20 cellular contexts compared by ENCODE assay signal in the genomic region with DNA sequence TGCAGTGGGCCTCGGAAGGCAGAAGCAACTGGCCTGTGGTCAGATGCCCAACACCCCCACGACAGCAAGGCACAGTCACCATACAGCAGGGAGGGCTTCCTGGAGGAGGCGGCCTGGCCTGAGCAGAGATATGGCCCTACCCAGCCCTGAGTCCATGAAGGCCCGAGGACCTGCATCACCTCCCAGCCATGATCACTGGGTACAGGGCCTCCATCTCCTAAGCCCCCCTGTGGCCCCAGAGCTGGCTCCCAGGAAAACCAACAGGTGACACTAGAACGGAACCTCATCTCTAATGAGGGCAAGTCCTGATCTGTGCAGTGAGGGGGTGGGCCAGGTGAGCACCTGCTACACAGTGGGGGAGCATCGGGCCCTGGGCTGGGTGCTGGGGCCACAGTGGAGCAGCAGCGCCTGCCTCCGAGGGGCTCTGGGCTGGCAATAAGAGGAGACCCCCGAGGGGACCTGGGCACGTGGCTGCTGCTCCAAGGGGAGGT. TPM values are rescaled to one million over a fixed set of nuclear protein-coding genes. Genes with fewer than 3 reads are reported as not detected.
DNase-seq lines count a peak whose midpoint lies in the region; ATAC-seq and TF ChIP-seq lines count a peak whose summit lies in the region.
"Had no signal": no experiment of that assay in that cellular context is flagged by ENCODE, and none has a peak within 500 bp of the region (broad histone marks: within the 10 kb centered on the region; RNA-seq: fewer than 3 reads in every experiment).

No MANE protein-coding gene starts in this region.

- H3K27me3 Mint-ChIP-seq in CD4-positive, CD25-positive, alpha-beta regulatory T cell = peaks cover 8% of the 10 kb centered on the region
- H3K27me3 Mint-ChIP-seq in CD8-positive, alpha-beta T cell (ENCODE audit: low read depth) = no peaks in the 10 kb centered on the region
- H3K27me3 Mint-ChIP-seq in central memory CD8-positive, alpha-beta T cell = no peaks in the 10 kb centered on the region
- H3K27me3 Mint-ChIP-seq: stimulated activated memory B cell treated with anti-CD40 and anti-IgM and Interleukin-4, amounts not matched to agents 10 μg/mL and 1 μg/mL and 100 μg/mL, for 72 hours had no signal

- TF ChIP-seq CTCF in CD8-positive, alpha-beta T cell (IDR thresholded peaks at IDR 0.05) = no peak
- TF ChIP-seq CTCF in osteoblast (IDR thresholded peaks at IDR 0.05; ENCODE audit: extremely low read depth, low read depth, low read length) = no peak

- H3K36me3 ChIP-seq in CD4-positive, CD25-positive, alpha-beta regulatory T cell (ENCODE audit: control insufficient read depth, insufficient read depth, low read length) = no peaks in the 10 kb centered on the region
- no peaks in the 10 kb centered on the region for H3K36me3 ChIP-seq in CD8-positive, alpha-beta T cell (ENCODE audit: insufficient read depth, low read length)
- H3K36me3 ChIP-seq in osteoblast (ENCODE audit: insufficient read depth, low read length) = no peaks in the 10 kb centered on the region

- peak overlapping the region in 2 of 3 donors; percentile 26 to 80 for H3K27ac Mint-ChIP-seq in CD4-positive, CD25-positive, alpha-beta regulatory T cell
- H3K27ac Mint-ChIP-seq in CD8-positive, alpha-beta T cell = peak overlapping the region; percentile 80
- peak overlapping the region; percentile 51 for H3K27ac Mint-ChIP-seq in central memory CD8-positive, alpha-beta T cell (ENCODE audit: low read depth)
- H3K27ac Mint-ChIP-seq: activated naive CD4-positive, alpha-beta T cell treated with anti-CD3 and anti-CD28 coated beads, Interleukin-2, amount 50 U/mL, for 72 hours; activated T-cell treated with anti-CD3 and anti-CD28 coated beads, Interleukin-2, amount 50 U/mL, for 72 hours; dendritic cell treated with granulocyte-macrophage colony-stimulating factor and Interleukin-4, amounts not matched to agents 40 ng/mL and 50 ng/mL, for 4 days; stimulated activated memory B cell treated with anti-CD40 and anti-IgM and Interleukin-4, amounts not matched to agents 10 μg/mL and 1 μg/mL and 100 μg/mL, for 72 hours had no signal

- no peaks in the 10 kb centered on the region for H3K27me3 ChIP-seq in CD4-positive, CD25-positive, alpha-beta regulatory T cell (ENCODE audit: control insufficient read depth, insufficient read depth, low read length)
- H3K27me3 ChIP-seq in CD8-positive, alpha-beta T cell (ENCODE audit: insufficient read depth, low read length) = no peaks in the 10 kb centered on the region
- H3K27me3 ChIP-seq in osteoblast (ENCODE audit: insufficient read depth, low read length) = no peaks in the 10 kb centered on the region

- intact Hi-C loops in CD8-positive, alpha-beta T cell (cut with DNase I, micrococcal nuclease) = no loop called here

- no peak overlapping the region for H3K4me3 ChIP-seq in CD4-positive, CD25-positive, alpha-beta regulatory T cell (ENCODE audit: low read depth, low read length)
- H3K4me3 ChIP-seq in CD8-positive, alpha-beta T cell (ENCODE audit: low read depth, low read length) = no peak overlapping the region
- H3K4me3 ChIP-seq in osteoblast (ENCODE audit: insufficient read depth, low read length) = no peak overlapping the region
- H3K4me3 ChIP-seq: PC-9, smooth muscle cell had no signal

- no peaks in the 10 kb centered on the region for H4K20me1 ChIP-seq in osteoblast (ENCODE audit: insufficient read depth, low read length)

- no peak overlapping the region for H3K27ac ChIP-seq in CD4-positive, CD25-positive, alpha-beta regulatory T cell (ENCODE audit: insufficient read depth, low read length, poor library complexity, severe bottlenecking)
- no peak overlapping the region for H3K27ac ChIP-seq in CD8-positive, alpha-beta T cell (ENCODE audit: low read depth, low read length)
- no peak overlapping the region for H3K27ac ChIP-seq in osteoblast (ENCODE audit: low read depth, low read length)
- H3K27ac ChIP-seq: KMS-11, PC-9 had no signal

- no peaks in the 10 kb centered on the region for H3K79me2 ChIP-seq in osteoblast (ENCODE audit: insufficient read depth, low read length)

- POLR2A ChIA-PET in CD8-positive, alpha-beta T cell (lab: Charles Lee) = interaction anchor here (0.8 kb wide), 1 partner anchor 181 kb away, joined by 3 read pairs; the partner anchor contains the start of gene RNF4

- no peak for ATAC-seq in CD4-positive, CD25-positive, alpha-beta regulatory T cell (ENCODE audit: low read depth in 2 of 2)
- no peak for ATAC-seq in CD8-positive, alpha-beta T cell
- no peak for ATAC-seq in central memory CD8-positive, alpha-beta T cell (replicated peaks; ENCODE audit: extremely low read depth, poor library complexity, severe bottlenecking)
- ATAC-seq in HG03025 (IDR thresholded peaks at IDR 0.05; ENCODE audit: low FRiP score, unreplicated experiment) (no peak), GM18511 (IDR thresholded peaks at IDR 0.05; ENCODE audit: unreplicated experiment) (no peak)
- ATAC-seq: activated naive CD4-positive, alpha-beta T cell treated with anti-CD3 and anti-CD28 coated beads, Interleukin-2, amount 50 U/mL, for 72 hours; activated T-cell treated with anti-CD3 and anti-CD28 coated beads, Interleukin-2, amount 50 U/mL, for 72 hours; stimulated activated memory B cell treated with anti-CD40 and anti-IgM and Interleukin-4, amounts not matched to agents 10 μg/mL and 1 μg/mL and 100 μg/mL, for 72 hours had no signal

- no peaks in the 10 kb centered on the region for H3K36me3 Mint-ChIP-seq in CD4-positive, CD25-positive, alpha-beta regulatory T cell
- H3K36me3 Mint-ChIP-seq in CD8-positive, alpha-beta T cell = no peaks in the 10 kb centered on the region
- H3K36me3 Mint-ChIP-seq in central memory CD8-positive, alpha-beta T cell (ENCODE audit: insufficient read depth) = peaks cover 21% of the 10 kb centered on the region
- H3K36me3 Mint-ChIP-seq: activated naive CD4-positive, alpha-beta T cell treated with anti-CD3 and anti-CD28 coated beads, Interleukin-2, amount 50 U/mL, for 72 hours; stimulated activated memory B cell treated with anti-CD40 and anti-IgM and Interleukin-4, amounts not matched to agents 10 μg/mL and 1 μg/mL and 100 μg/mL, for 72 hours had no signal

- CTCF ChIA-PET in CD8-positive, alpha-beta T cell (lab: Charles Lee) = no interaction called here

- no peak overlapping the region for H2AFZ ChIP-seq in osteoblast (ENCODE audit: low read length)
- H2AFZ ChIP-seq: PC-9 had no signal

- H3K4me3 Mint-ChIP-seq in CD4-positive, CD25-positive, alpha-beta regulatory T cell = peak overlapping the region in 1 of 4 donors; percentile 16
- H3K4me3 Mint-ChIP-seq in CD8-positive, alpha-beta T cell = no peak overlapping the region
- no peak overlapping the region for H3K4me3 Mint-ChIP-seq in central memory CD8-positive, alpha-beta T cell
- H3K4me3 Mint-ChIP-seq: activated T-cell treated with anti-CD3 and anti-CD28 coated beads, Interleukin-2, amount 50 U/mL, for 72 hours; dendritic cell treated with granulocyte-macrophage colony-stimulating factor and Interleukin-4, amounts not matched to agents 40 ng/mL and 50 ng/mL, for 4 days; stimulated activated memory B cell treated with anti-CD40 and anti-IgM and Interleukin-4, amounts not matched to agents 10 μg/mL and 1 μg/mL and 100 μg/mL, for 72 hours had no signal

- H3K4me2 ChIP-seq in osteoblast (ENCODE audit: insufficient read depth, low read length) = no peak overlapping the region
- H3K4me2 ChIP-seq: KMS-11, PC-9, smooth muscle cell had no signal

- DNase-seq in CD4-positive, CD25-positive, alpha-beta regulatory T cell = no peak
- no peak for DNase-seq in CD8-positive, alpha-beta T cell
- no peak for DNase-seq in central memory CD8-positive, alpha-beta T cell (ENCODE audit: low spot score in 2 of 2)
- DNase-seq in osteoblast (ENCODE audit: insufficient read length, low spot score, missing footprints) = peak; percentile 51
- DNase-seq in mesenteric fat pad (ENCODE audit: low spot score) = no peak
- DNase-seq: activated CD4-positive, alpha-beta T cell treated with anti-CD3 and anti-CD28 coated beads for 1 hour; activated T-cell treated with anti-CD3 and anti-CD28 coated beads, Interleukin-2, amount 50 U/mL, for 72 hours; islet precursor cell; NCI-H1436; NK-92 treated with Interleukin-12 subunit alpha and Interleukin-12 subunit beta, amount 100 ng/mL, for 24 hours; PC-9; SIG-M5; stimulated activated CD4-positive, alpha-beta T cell treated with anti-CD3 and anti-CD28 coated beads, Interleukin-2, amount 100 ng/mL, for 48 hours had no signal

- H3K4me1 ChIP-seq in CD4-positive, CD25-positive, alpha-beta regulatory T cell (ENCODE audit: control insufficient read depth, insufficient read depth, low read length, poor library complexity, severe bottlenecking) = peaks cover 40% of the 10 kb centered on the region
- H3K4me1 ChIP-seq in CD8-positive, alpha-beta T cell (ENCODE audit: insufficient read depth, low read length) = peaks cover 70% of the 10 kb centered on the region
- H3K4me1 ChIP-seq in osteoblast (ENCODE audit: insufficient read depth, low read length) = no peaks in the 10 kb centered on the region

- H3K9me3 ChIP-seq in CD4-positive, CD25-positive, alpha-beta regulatory T cell (ENCODE audit: control insufficient read depth in 2 of 2, low read length in 2 of 2) = no peaks in the 10 kb centered on the region
- no peaks in the 10 kb centered on the region for H3K9me3 ChIP-seq in CD8-positive, alpha-beta T cell (ENCODE audit: low read length)
- no peaks in the 10 kb centered on the region for H3K9me3 ChIP-seq in osteoblast (ENCODE audit: low read depth, low read length)

- peaks cover 6 to 53% (median 14%) of the 10 kb centered on the region in 4 donors for H3K4me1 Mint-ChIP-seq in CD4-positive, CD25-positive, alpha-beta regulatory T cell
- peaks cover 48% of the 10 kb centered on the region for H3K4me1 Mint-ChIP-seq in CD8-positive, alpha-beta T cell (ENCODE audit: low read depth)
- peaks cover 18% of the 10 kb centered on the region for H3K4me1 Mint-ChIP-seq in central memory CD8-positive, alpha-beta T cell

- H3K9me3 Mint-ChIP-seq in CD4-positive, CD25-positive, alpha-beta regulatory T cell = no peaks in the 10 kb centered on the region
- H3K9me3 Mint-ChIP-seq in CD8-positive, alpha-beta T cell = no peaks in the 10 kb centered on the region
- no peaks in the 10 kb centered on the region for H3K9me3 Mint-ChIP-seq in central memory CD8-positive, alpha-beta T cell
- H3K9me3 Mint-ChIP-seq: activated naive CD4-positive, alpha-beta T cell treated with anti-CD3 and anti-CD28 coated beads, Interleukin-2, amount 50 U/mL, for 72 hours; activated T-cell treated with anti-CD3 and anti-CD28 coated beads, Interleukin-2, amount 50 U/mL, for 72 hours; dendritic cell treated with granulocyte-macrophage colony-stimulating factor and Interleukin-4, amounts not matched to agents 40 ng/mL and 50 ng/mL, for 4 days had no signal

RNA-seq across cellular contexts. Expression of gene MXD4, which starts 26.2 kb away (rescaled TPM):
- total RNA-seq in CD4-positive, CD25-positive, alpha-beta regulatory T cell = 121 TPM
- polyA plus RNA-seq in CD4-positive, CD25-positive, alpha-beta regulatory T cell = 10 to 100 TPM; 34.3 to 60.4 (median 47.2) TPM
- 100 to 1,000 TPM; 175 to 178 TPM for total RNA-seq in CD8-positive, alpha-beta T cell
- total RNA-seq in osteoblast (53.3 and 56.8 TPM in 2 replicates), mesenteric fat pad (61.3 TPM)

RNA-seq across cellular contexts. Expression of gene HAUS3, which starts 46.2 kb away (rescaled TPM):
- 140 TPM for total RNA-seq in CD4-positive, CD25-positive, alpha-beta regulatory T cell
- polyA plus RNA-seq in CD4-positive, CD25-positive, alpha-beta regulatory T cell = 10 to 100 TPM; 27.5 to 29.8 (median 28.4) TPM
- total RNA-seq in CD8-positive, alpha-beta T cell = 100 to 1,000 TPM; 154 TPM
- total RNA-seq in osteoblast (8.7 and 9.7 TPM in 2 replicates), mesenteric fat pad (12.7 TPM)

RNA-seq across cellular contexts. Expression of gene POLN, which starts 46.2 kb away (rescaled TPM):
- 4.9 TPM for total RNA-seq in CD4-positive, CD25-positive, alpha-beta regulatory T cell
- polyA plus RNA-seq in CD4-positive, CD25-positive, alpha-beta regulatory T cell = 1 to 10 TPM in 1 of 4 donors, under 1 TPM in 3; 0.46 to 1.7 (median 0.92) TPM
- total RNA-seq in CD8-positive, alpha-beta T cell = 1 to 10 TPM in 1 of 2 experiments, under 1 TPM in 1; 0.89 to 1.7 TPM
- 2.9 and 4.1 TPM in 2 replicates for total RNA-seq in osteoblast
- 12.8 TPM for total RNA-seq in mesenteric fat pad

Comparison
In these comparisons a context has a peak if more than half of its experiments do, and no peak if none do; other contexts are left out.
1. RNA of gene HAUS3, which starts 46.2 kb away (total RNA-seq): 154 TPM in CD8-positive, alpha-beta T cell and 140 TPM in CD4-positive, CD25-positive, alpha-beta regulatory T cell (single experiment); 12.7 TPM in mesenteric fat pad (single experiment) and 8.7 to 9.7 TPM in osteoblast; every median in the first group is over 10 times any median in the second.
2. Peak in every context shown above with its lines, with median percentiles within 50 percentile points of each other: H3K27ac Mint-ChIP-seq.